Comparison of ENCODE assay signal across 19 cellular contexts in the genomic region with DNA sequence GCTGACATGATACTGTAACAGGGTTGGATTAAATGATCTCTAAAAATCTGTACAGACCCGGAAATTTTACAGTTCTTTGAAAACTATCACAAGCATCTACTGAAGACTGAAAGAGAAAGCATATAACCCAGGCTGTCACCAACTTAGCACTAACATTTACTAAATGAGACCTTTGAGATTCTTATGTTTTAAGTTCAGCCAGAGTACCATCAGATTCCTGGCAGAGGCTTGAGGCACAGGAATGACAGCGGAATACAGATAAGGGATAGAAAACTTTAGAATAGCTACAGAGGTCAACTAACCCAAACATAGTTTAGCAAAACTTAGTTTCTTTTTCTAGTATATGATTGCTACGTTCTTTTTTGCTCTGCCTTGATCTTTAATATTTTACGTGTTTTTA.
DNase-seq lines count a peak whose midpoint lies in the region; ATAC-seq, FAIRE-seq and TF ChIP-seq lines count a peak whose summit lies in the region.
"Had no signal": no experiment of that assay in that cellular context is flagged by ENCODE, and none has a peak within 500 bp of the region (broad histone marks: within the 10 kb centered on the region; RNA-seq: fewer than 3 reads in every experiment).

No MANE protein-coding gene starts in this region.

- H3K27ac Mint-ChIP-seq in CD4-positive, CD25-positive, alpha-beta regulatory T cell: peak overlapping the region in 2 of 3 donors; percentile 15 to 52
- peak overlapping the region; percentile 70 for H3K27ac Mint-ChIP-seq in chondrocyte (ENCODE audit: unreplicated experiment)

- no peak for TF ChIP-seq CTCF in chondrocyte (IDR thresholded peaks at IDR 0.05)

- no peak overlapping the region for H3K27ac ChIP-seq in CD4-positive, CD25-positive, alpha-beta regulatory T cell (ENCODE audit: insufficient read depth, low read length, poor library complexity, severe bottlenecking)
- H3K27ac ChIP-seq in right cardiac atrium (ENCODE audit: low read length) (no peak overlapping the region), rectal smooth muscle tissue (ENCODE audit: low read depth, low read length) (peak overlapping the region; percentile 33)
- H3K27ac ChIP-seq: parathyroid adenoma, SJCRH30, suprapubic skin had no signal

- WGBS in right cardiac atrium: 10% methylated on average over 4 of the region's 4 CpGs

- DNase-seq in CD4-positive, CD25-positive, alpha-beta regulatory T cell: no peak
- DNase-seq in chondrocyte (ENCODE audit: low spot score) (no peak), right cardiac atrium (peak in 1 of 3 donors; percentile 17), NCI-H1436 (lab: John Stamatoyannopoulos, UW) (no peak), NCI-H2171 (lab: John Stamatoyannopoulos, UW) (no peak), HPDE6-E6E7 (ENCODE audit: extremely low spot score) (no peak), frontal cortex (ENCODE audit: low spot score in 2 of 2) (no peak)
- DNase-seq: activated CD4-positive, alpha-beta T cell treated with anti-CD3 and anti-CD28 coated beads, Interleukin-2, amount 50 U/mL, for 4 hours; activated T-cell treated with anti-CD3 and anti-CD28 coated beads, Interleukin-2, amount 50 U/mL, for 48 hours; Calu3; midbrain; NCI-H1417 treated with DMSO at 0.1 percent for 48 hours; NCI-H226; SJCRH30 had no signal

- no peak overlapping the region for H3K4me3 Mint-ChIP-seq in CD4-positive, CD25-positive, alpha-beta regulatory T cell
- no peak overlapping the region for H3K4me3 Mint-ChIP-seq in chondrocyte (ENCODE audit: unreplicated experiment)

- no peak for ATAC-seq in CD4-positive, CD25-positive, alpha-beta regulatory T cell (ENCODE audit: low read depth in 2 of 2)
- ATAC-seq in right cardiac atrium: peak; percentile 87 to 88
- ATAC-seq: esophagus mucosa had no signal

- peaks cover 59% of the 10 kb centered on the region for H3K36me3 Mint-ChIP-seq in CD4-positive, CD25-positive, alpha-beta regulatory T cell
- peaks cover 12% of the 10 kb centered on the region for H3K36me3 Mint-ChIP-seq in chondrocyte (ENCODE audit: low read depth)

- no peak overlapping the region for H3K9ac ChIP-seq in rectal smooth muscle tissue (ENCODE audit: low read length)
- H3K9ac ChIP-seq: parathyroid adenoma had no signal

- H3K4me1 Mint-ChIP-seq in CD4-positive, CD25-positive, alpha-beta regulatory T cell: peaks cover 0 to 2% (median 0%) of the 10 kb centered on the region in 4 donors
- H3K4me1 Mint-ChIP-seq in chondrocyte (ENCODE audit: low read depth): peaks cover 45% of the 10 kb centered on the region

- H3K27me3 ChIP-seq in CD4-positive, CD25-positive, alpha-beta regulatory T cell (ENCODE audit: control insufficient read depth, insufficient read depth, low read length): no peaks in the 10 kb centered on the region
- H3K27me3 ChIP-seq in right cardiac atrium (ENCODE audit: control insufficient read depth, insufficient read depth): no peaks in the 10 kb centered on the region
- H3K27me3 ChIP-seq in rectal smooth muscle tissue (ENCODE audit: control insufficient read depth, insufficient read depth, low read length): no peaks in the 10 kb centered on the region
- H3K27me3 ChIP-seq: SJCRH30, suprapubic skin had no signal

- no peaks in the 10 kb centered on the region for H3K4me1 ChIP-seq in CD4-positive, CD25-positive, alpha-beta regulatory T cell (ENCODE audit: control insufficient read depth, insufficient read depth, low read length, poor library complexity, severe bottlenecking)
- H3K4me1 ChIP-seq in right cardiac atrium (ENCODE audit: control insufficient read depth, insufficient read depth, low read length): no peaks in the 10 kb centered on the region
- no peaks in the 10 kb centered on the region for H3K4me1 ChIP-seq in rectal smooth muscle tissue (ENCODE audit: control insufficient read depth, insufficient read depth, low read length)
- H3K4me1 ChIP-seq: parathyroid adenoma, SJCRH30, suprapubic skin had no signal

- H3K9me3 Mint-ChIP-seq in CD4-positive, CD25-positive, alpha-beta regulatory T cell: peaks cover 0 to 13% (median 1%) of the 10 kb centered on the region in 7 donors
- no peaks in the 10 kb centered on the region for H3K9me3 Mint-ChIP-seq in chondrocyte (ENCODE audit: low read depth)

- intact Hi-C loops in right cardiac atrium (cut with DNase I): loop anchor here in 1 of 4 donors (10.0 kb wide), 1 partner anchor 78 kb away; no protein-coding TSS in a partner anchor

- H3K27me3 Mint-ChIP-seq in CD4-positive, CD25-positive, alpha-beta regulatory T cell: no peaks in the 10 kb centered on the region
- H3K27me3 Mint-ChIP-seq in chondrocyte (ENCODE audit: low read depth): no peaks in the 10 kb centered on the region

- no peak overlapping the region for H3K4me3 ChIP-seq in CD4-positive, CD25-positive, alpha-beta regulatory T cell (ENCODE audit: low read depth, low read length)
- H3K4me3 ChIP-seq in right cardiac atrium (ENCODE audit: low read length) (peak overlapping the region; percentile 21), rectal smooth muscle tissue (ENCODE audit: low read length) (no peak overlapping the region)
- H3K4me3 ChIP-seq: SJCRH30, suprapubic skin had no signal

- no peaks in the 10 kb centered on the region for H3K9me3 ChIP-seq in CD4-positive, CD25-positive, alpha-beta regulatory T cell (ENCODE audit: control insufficient read depth in 2 of 2, low read length in 2 of 2)
- no peaks in the 10 kb centered on the region for H3K9me3 ChIP-seq in right cardiac atrium (ENCODE audit: control insufficient read depth, low read length)
- H3K9me3 ChIP-seq: SJCRH30, suprapubic skin had no signal

- peaks cover 82% of the 10 kb centered on the region for H3K36me3 ChIP-seq in CD4-positive, CD25-positive, alpha-beta regulatory T cell (ENCODE audit: control insufficient read depth, insufficient read depth, low read length)
- H3K36me3 ChIP-seq in rectal smooth muscle tissue (ENCODE audit: control insufficient read depth, insufficient read depth, low read length): no peaks in the 10 kb centered on the region

- no peak for FAIRE-seq in frontal cortex (lab: Jason Lieb, UNC)
- FAIRE-seq: TTC549 had no signal

Comparison
In these comparisons a context has a peak if more than half of its experiments do, and no peak if none do; other contexts are left out.
1. ATAC-seq: peak in right cardiac atrium (2 of 2); none in CD4-positive, CD25-positive, alpha-beta regulatory T cell (0 of 2).